In the genomic region with DNA sequence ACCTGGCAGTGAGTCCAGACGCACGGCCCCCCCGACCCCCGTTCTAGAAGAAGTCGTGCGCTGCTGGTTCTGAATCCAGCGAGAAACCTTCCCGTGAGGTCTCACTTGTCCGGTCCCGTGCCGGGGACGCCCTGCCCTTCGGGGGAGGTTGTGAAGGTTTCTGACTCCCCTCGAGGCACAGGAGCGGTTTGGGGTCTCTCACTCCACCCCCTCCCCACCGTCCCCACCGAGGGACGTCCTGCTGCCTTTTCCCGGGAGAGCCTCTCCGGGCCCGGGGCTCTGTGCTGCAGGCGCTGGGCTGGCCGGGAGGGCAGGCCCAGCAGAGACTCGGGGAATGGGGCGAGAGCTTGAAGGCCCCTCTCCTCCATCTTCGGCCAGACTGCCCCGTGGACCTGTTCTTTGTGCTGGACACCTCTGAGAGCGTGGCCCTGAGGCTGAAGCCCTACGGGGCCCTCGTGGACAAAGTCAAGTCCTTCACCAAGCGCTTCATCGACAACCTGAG, we compare ENCODE assay signal across 8 cellular contexts. TPM values are rescaled to one million over a fixed set of nuclear protein-coding genes. Genes with fewer than 3 reads are reported as not detected.
A peak's percentile ranks its signal among the peaks of the same experiment; 100 is the strongest.
DNase-seq lines count a peak whose midpoint lies in the region; ATAC-seq, FAIRE-seq and TF ChIP-seq lines count a peak whose summit lies in the region.

No MANE protein-coding gene starts in this region.

- H3K4me3 ChIP-seq in testis, result peak overlapping the region; percentile 74 to 80

- intact Hi-C loops in MCF 10A (cut with micrococcal nuclease) (no loop called here), left colon (cut with DNase I, micrococcal nuclease) (loop anchor here in 1 of 2 donors (10.0 kb wide), 1 partner anchor 142 kb away; no protein-coding TSS in a partner anchor), testis (cut with DNase I; ENCODE audit: low total_unique reads) (no loop called here)

- no peaks in the 10 kb centered on the region for H3K9me3 Mint-ChIP-seq in MCF 10A (ENCODE audit: unreplicated experiment)

- no peaks in the 10 kb centered on the region for H3K27me3 ChIP-seq in testis

- ATAC-seq in left colon, result peak; percentile 14

- H3K27ac Mint-ChIP-seq in MCF 10A (ENCODE audit: low read depth, unreplicated experiment), result no peak overlapping the region

- H3K27ac ChIP-seq in testis, result peak overlapping the region; percentile 77 to 87

- H3K36me3 Mint-ChIP-seq in MCF 10A (ENCODE audit: insufficient read depth, unreplicated experiment), result peaks cover 4% of the 10 kb centered on the region

- CTCF ChIA-PET in MCF 10A (lab: Yijun Ruan, JAX), result interaction anchor here (0.9 kb wide), 1 partner anchor 139 kb away, joined by 5 read pairs; no protein-coding TSS in a partner anchor

- no peaks in the 10 kb centered on the region for H3K36me3 ChIP-seq in testis (ENCODE audit: low read depth, missing control alignments)

- FAIRE-seq in GM19239 (lab: Jason Lieb, UNC), result no peak

- POLR2A ChIA-PET in MCF 10A (lab: Yijun Ruan, JAX), result interaction anchor here (0.6 kb wide), 1 partner anchor 15 kb away, joined by 3 read pairs; no protein-coding TSS in a partner anchor

- no peak for TF ChIP-seq POLR2A in testis (IDR thresholded peaks at IDR 0.05)

- BruUV-seq in MCF 10A (replicated peaks; lab: Mats Ljungman, UMichigan), result no TSS peak

- no peaks in the 10 kb centered on the region for H3K4me1 Mint-ChIP-seq in MCF 10A (ENCODE audit: insufficient read depth, unreplicated experiment)

- peaks cover 9% of the 10 kb centered on the region for H3K4me1 ChIP-seq in testis

- H3K27me3 Mint-ChIP-seq in MCF 10A (ENCODE audit: insufficient read depth, unreplicated experiment), result peaks cover 18% of the 10 kb centered on the region

- H3K4me3 Mint-ChIP-seq in MCF 10A (ENCODE audit: unreplicated experiment), result peak overlapping the region; percentile 54

- no peaks in the 10 kb centered on the region for H3K9me3 ChIP-seq in testis

- TF ChIP-seq CTCF in MCF 10A (IDR thresholded peaks at IDR 0.05; ENCODE audit: unreplicated experiment) (no peak), testis (IDR thresholded peaks at IDR 0.05) (no peak)

- DNase-seq in activated CD4-positive, CD25-positive, alpha-beta regulatory T cell treated with anti-CD3 and anti-CD28 coated beads, Interleukin-2, amount 50 U/mL, for 72 hours, result peak; percentile 30
- DNase-seq in activated CD4-positive, CD25-positive, alpha-beta regulatory T cell (lab: John Stamatoyannopoulos, UW), result no peak
- no peak for DNase-seq in MCF 10A (ENCODE audit: unreplicated experiment)
- DNase-seq in left colon, result no peak
- DNase-seq in testis, result no peak
- DNase-seq in mucosa of gallbladder (ENCODE audit: low spot score), result no peak
- DNase-seq in HK-2 (ENCODE audit: unreplicated experiment), result no peak
- DNase-seq in GM19239 (ENCODE audit: insufficient read length, low spot score), result no peak

- WGBS in testis, 2 donors, result 7 to 10% methylated on average over 6 to 31 of the region's 32 CpGs

RNA-seq across cellular contexts. Expression of gene COL6A1, which starts 0.7 kb away (rescaled TPM):
- total RNA-seq in MCF 10A (2022), result 3.2 and 3.5 TPM in 2 replicates
- total RNA-seq in left colon, result 100 to 1,000 TPM in 1 of 2 donors, 10 to 100 TPM in 1; 32.2 to 111 TPM
- total RNA-seq in testis, result 100 to 1,000 TPM; 166 to 178 TPM
- 197 TPM for polyA plus RNA-seq in testis (ENCODE audit: insufficient read depth, low read depth, low replicate concordance)
- 583 TPM for total RNA-seq in mucosa of gallbladder
